In the genomic region with DNA sequence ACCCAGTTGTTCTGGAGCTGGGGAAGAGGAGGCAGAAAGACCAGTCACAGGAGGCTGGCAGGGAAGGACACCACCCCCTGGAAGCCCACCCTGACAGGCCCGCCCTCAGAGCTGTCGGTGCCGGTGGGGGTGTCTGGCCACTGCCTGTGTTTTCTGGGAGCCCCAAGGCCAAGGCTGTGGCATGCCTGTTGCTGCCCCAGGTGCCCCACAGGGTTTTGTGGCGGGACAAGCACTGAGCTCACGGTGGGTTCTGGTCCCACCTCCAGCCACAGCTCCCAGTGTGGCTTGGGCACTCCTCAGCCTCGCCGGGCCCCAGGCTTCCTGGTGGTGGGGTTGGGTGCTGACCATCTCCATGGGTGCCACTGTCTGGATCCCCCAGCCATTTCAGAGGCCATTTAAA, we compare ENCODE assay signal across 18 cellular contexts.
"Had no signal": no experiment of that assay in that cellular context is flagged by ENCODE, and none has a peak within 500 bp of the region (broad histone marks: within the 10 kb centered on the region; RNA-seq: fewer than 3 reads in every experiment).

No MANE protein-coding gene starts in this region.

- H3K9me3 Mint-ChIP-seq: dendritic cell treated with granulocyte-macrophage colony-stimulating factor and Interleukin-4, amounts not matched to agents 40 ng/mL and 50 ng/mL, for 4 days; naive thymus-derived CD4-positive, alpha-beta T cell; nephron progenitor cell had no signal

- H3K27me3 Mint-ChIP-seq: dendritic cell treated with granulocyte-macrophage colony-stimulating factor and Interleukin-4, amounts not matched to agents 40 ng/mL and 50 ng/mL, for 4 days; naive thymus-derived CD4-positive, alpha-beta T cell had no signal

- H3K4me3 ChIP-seq: ovary, right atrium auricular region, suprapubic skin, thyroid gland, upper lobe of left lung, uterus had no signal

- H3K4me3 Mint-ChIP-seq: dendritic cell treated with granulocyte-macrophage colony-stimulating factor and Interleukin-4, amounts not matched to agents 40 ng/mL and 50 ng/mL, for 4 days; naive thymus-derived CD4-positive, alpha-beta T cell; nephron progenitor cell had no signal

- H3K4me1 ChIP-seq: foreskin keratinocyte, right atrium auricular region, upper lobe of left lung, uterus had no signal

- H3K27ac Mint-ChIP-seq: dendritic cell treated with granulocyte-macrophage colony-stimulating factor and Interleukin-4, amounts not matched to agents 40 ng/mL and 50 ng/mL, for 4 days had no signal

- ATAC-seq: foreskin keratinocyte; naive thymus-derived CD4-positive, alpha-beta T cell had no signal

- H3K36me3 ChIP-seq: ovary, right atrium auricular region, suprapubic skin, thyroid gland, upper lobe of left lung, uterus had no signal

- DNase-seq: erythroblast; hippocampal formation; kidney glomerular epithelial cell; mesendoderm; naive thymus-derived CD4-positive, alpha-beta T cell; nephron progenitor cell; nucleus accumbens; ovary; small intestine; stimulated activated CD4-positive, alpha-beta T cell treated with anti-CD3 and anti-CD28 coated beads, Interleukin-12 subunit alpha, Interleukin-12 subunit beta, amount 100 ng/mL, for 4 hours; stimulated activated naive CD4-positive, alpha-beta T cell; thyroid gland; uterus had no signal

- H3K9me3 ChIP-seq: ovary, right atrium auricular region, suprapubic skin, thyroid gland, upper lobe of left lung, uterus had no signal

- H3K27ac ChIP-seq: foreskin keratinocyte, ovary, right atrium auricular region, suprapubic skin, thyroid gland, upper lobe of left lung, uterus had no signal

- H3K27me3 ChIP-seq: foreskin keratinocyte, ovary, right atrium auricular region, suprapubic skin, thyroid gland, upper lobe of left lung, uterus had no signal

- H3K4me1 Mint-ChIP-seq: naive thymus-derived CD4-positive, alpha-beta T cell had no signal
